ENCODE assay signal across 18 cellular contexts in genomic region chr2:31969178-31969577, GRCh38.
"Had no signal": no experiment of that assay in that cellular context is flagged by ENCODE, and none has a peak within 500 bp of the region (broad histone marks: within the 10 kb centered on the region; RNA-seq: fewer than 3 reads in every experiment).

No MANE protein-coding gene starts in this region.

- H3K27ac ChIP-seq: RWPE1, SJCRH30 had no signal

- H3K4me3 ChIP-seq: SJCRH30 had no signal

- H3K9me3 ChIP-seq: SJCRH30 had no signal

- DNase-seq: Karpas-422, KG1, MM.1S, NCI-H1092 treated with DMSO at 0.1 percent for 48 hours, NCI-H1436, NCI-H187, NCI-H2029, NCI-H2081 treated with DMSO at 0.1 percent for 48 hours, NCI-H2171, NCI-H226, NCI-H446, NCI-H510A, NCI-H524 treated with DMSO at 0.1 percent for 48 hours, NCI-H69, NCI-H774, SHP77 treated with DMSO at 0.1 percent for 48 hours, SJCRH30 had no signal

- H3K27me3 ChIP-seq: SJCRH30 had no signal

- H3K4me1 ChIP-seq: SJCRH30 had no signal
